ENCODE assay signal across 11 cellular contexts in genomic region chr2:138504092-138504491, GRCh38. TPM values are rescaled to one million over a fixed set of nuclear protein-coding genes. Genes with fewer than 3 reads are reported as not detected.
A peak's percentile ranks its signal among the peaks of the same experiment; 100 is the strongest.
DNase-seq lines count a peak whose midpoint lies in the region; ATAC-seq and TF ChIP-seq lines count a peak whose summit lies in the region.
"Had no signal": no experiment of that assay in that cellular context is flagged by ENCODE, and none has a peak within 500 bp of the region (broad histone marks: within the 10 kb centered on the region; RNA-seq: fewer than 3 reads in every experiment).

No MANE protein-coding gene starts in this region.

- no peak for ATAC-seq in heart right ventricle
- ATAC-seq in right cardiac atrium = no peak
- no peak for ATAC-seq in memory B cell (ENCODE audit: low read depth)
- ATAC-seq in sciatic nerve = no peak
- ATAC-seq in GM18502 (IDR thresholded peaks at IDR 0.05; ENCODE audit: poor library complexity, unreplicated experiment) = no peak

- H3K27me3 ChIP-seq in heart right ventricle = no peaks in the 10 kb centered on the region
- no peaks in the 10 kb centered on the region for H3K27me3 ChIP-seq in right cardiac atrium (ENCODE audit: control insufficient read depth, insufficient read depth)

- H3K4me1 Mint-ChIP-seq in activated naive CD8-positive, alpha-beta T cell treated with anti-CD3 and anti-CD28 coated beads for 36 hours = peaks cover 37% of the 10 kb centered on the region
- peaks cover 22% of the 10 kb centered on the region for H3K4me1 Mint-ChIP-seq in memory B cell
- H3K4me1 Mint-ChIP-seq in type B pancreatic cell (ENCODE audit: unreplicated experiment) = peaks cover 25% of the 10 kb centered on the region

- H3K4me1 ChIP-seq in heart right ventricle (peaks cover 0 to 78% (median 58%) of the 10 kb centered on the region in 9 donors), right cardiac atrium (ENCODE audit: control insufficient read depth, insufficient read depth, low read length) (peaks cover 8% of the 10 kb centered on the region)

- no peak for DNase-seq in heart right ventricle
- DNase-seq in right cardiac atrium = no peak
- no peak for DNase-seq in activated naive CD8-positive, alpha-beta T cell treated with anti-CD3 and anti-CD28 coated beads for 36 hours
- DNase-seq in memory B cell (ENCODE audit: low spot score in 2 of 2) = no peak
- no peak for DNase-seq in type B pancreatic cell (ENCODE audit: extremely low spot score, unreplicated experiment)
- DNase-seq in sciatic nerve (ENCODE audit: low spot score) = no peak
- no peak for DNase-seq in HT-29 (ENCODE audit: low spot score)
- DNase-seq: activated CD8-positive, alpha-beta memory T cell treated with anti-CD3 and anti-CD28 coated beads for 24 hours; COR-L47; stimulated activated CD4-positive, alpha-beta T cell treated with anti-CD3 and anti-CD28 coated beads, Interleukin-2, amount 100 ng/mL, for 24 hours had no signal

- H3K27me3 Mint-ChIP-seq in activated naive CD8-positive, alpha-beta T cell treated with anti-CD3 and anti-CD28 coated beads for 36 hours = peaks cover 6% of the 10 kb centered on the region
- H3K27me3 Mint-ChIP-seq in memory B cell = no peaks in the 10 kb centered on the region
- no peaks in the 10 kb centered on the region for H3K27me3 Mint-ChIP-seq in type B pancreatic cell

- H3K27ac ChIP-seq in heart right ventricle = peak overlapping the region in 2 of 10 donors; percentile 94 to 97
- H3K27ac ChIP-seq in right cardiac atrium (ENCODE audit: low read length) = no peak overlapping the region

- peak overlapping the region in 6 of 10 donors; percentile 79 to 97 (median 91) for H3K4me3 ChIP-seq in heart right ventricle
- no peak overlapping the region for H3K4me3 ChIP-seq in right cardiac atrium (ENCODE audit: low read length)

- peak overlapping the region; percentile 27 for H3K27ac Mint-ChIP-seq in activated naive CD8-positive, alpha-beta T cell treated with anti-CD3 and anti-CD28 coated beads for 36 hours
- H3K27ac Mint-ChIP-seq in memory B cell (peak overlapping the region; percentile 97), type B pancreatic cell (no peak overlapping the region)

- no peaks in the 10 kb centered on the region for H3K9me3 ChIP-seq in heart right ventricle
- H3K9me3 ChIP-seq in right cardiac atrium (ENCODE audit: control insufficient read depth, low read length) = no peaks in the 10 kb centered on the region

- H3K36me3 Mint-ChIP-seq in activated naive CD8-positive, alpha-beta T cell treated with anti-CD3 and anti-CD28 coated beads for 36 hours = peaks cover 21% of the 10 kb centered on the region
- peaks cover 11% of the 10 kb centered on the region for H3K36me3 Mint-ChIP-seq in memory B cell
- H3K36me3 Mint-ChIP-seq in type B pancreatic cell = no peaks in the 10 kb centered on the region

- peak overlapping the region; percentile 99 for H3K4me3 Mint-ChIP-seq in activated naive CD8-positive, alpha-beta T cell treated with anti-CD3 and anti-CD28 coated beads for 36 hours
- H3K4me3 Mint-ChIP-seq in memory B cell = peak overlapping the region; percentile 98
- peak overlapping the region; percentile 99 for H3K4me3 Mint-ChIP-seq in type B pancreatic cell

- TF ChIP-seq CTCF in heart right ventricle (IDR thresholded peaks at IDR 0.05) (no peak), type B pancreatic cell (conservative IDR thresholded peaks at IDR 0.05) (no peak)

- no peaks in the 10 kb centered on the region for H3K36me3 ChIP-seq in heart right ventricle

- H3K9me3 Mint-ChIP-seq in activated naive CD8-positive, alpha-beta T cell treated with anti-CD3 and anti-CD28 coated beads for 36 hours = no peaks in the 10 kb centered on the region
- H3K9me3 Mint-ChIP-seq in memory B cell (no peaks in the 10 kb centered on the region), type B pancreatic cell (peaks cover 3% of the 10 kb centered on the region)

- intact Hi-C loops in heart right ventricle (cut with DNase I) = loop anchor here in 3 of 10 donors (5.0 to 10.0 kb wide), 2 partner anchors 51 to 203 kb away; no protein-coding TSS in a partner anchor
- intact Hi-C loops in right cardiac atrium (cut with DNase I) = no loop called here
- intact Hi-C loops in sciatic nerve (cut with DNase I) = no loop called here

RNA-seq across cellular contexts. Expression of gene SPOPL, which starts 2.5 kb away (rescaled TPM):
- 10 to 100 TPM; 10.0 to 19.9 (median 14.6) TPM for total RNA-seq in heart right ventricle
- polyA plus RNA-seq in heart right ventricle = 1 to 10 TPM; 2.2 to 2.9 TPM
- 10 to 100 TPM; 13.2 to 20.4 (median 15.5) TPM for total RNA-seq in right cardiac atrium
- polyA plus RNA-seq in right cardiac atrium = 4.1 TPM
- total RNA-seq in activated naive CD8-positive, alpha-beta T cell treated with anti-CD3 and anti-CD28 coated beads for 36 hours = 10 to 100 TPM; 14.3 to 14.6 TPM
- total RNA-seq in type B pancreatic cell (ENCODE audit: low replicate concordance) = 24.7 and 29.0 TPM in 2 replicates
- 24.2 TPM for total RNA-seq in sciatic nerve
- 19.0 and 20.4 TPM in 2 replicates for total RNA-seq in HT-29 (2014; rRNA removed; shearing (Covaris generic))
